ENCODE assay signal across 19 cellular contexts in the genomic region with DNA sequence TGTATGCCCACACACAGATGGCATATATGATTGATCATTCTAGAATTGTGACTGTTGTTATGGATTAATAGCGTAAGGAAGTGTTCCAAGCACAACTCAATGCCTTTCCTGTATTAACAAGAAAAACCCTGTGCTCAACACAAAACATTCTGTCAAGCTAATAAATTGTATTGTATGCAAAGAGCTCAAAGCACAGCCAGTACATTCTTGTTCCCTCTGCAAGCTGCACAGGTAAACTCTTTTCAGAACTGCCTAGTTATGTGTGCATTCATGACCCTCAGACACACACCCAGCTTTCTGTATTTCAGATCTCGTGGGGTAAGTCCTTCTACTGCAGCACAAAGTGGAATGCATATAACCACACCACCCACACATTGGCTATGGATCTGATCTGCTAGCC. TPM values are rescaled to one million over a fixed set of nuclear protein-coding genes. Genes with fewer than 3 reads are reported as not detected.
DNase-seq lines count a peak whose midpoint lies in the region; ATAC-seq lines count a peak whose summit lies in the region.
"Had no signal": no experiment of that assay in that cellular context is flagged by ENCODE, and none has a peak within 500 bp of the region (broad histone marks: within the 10 kb centered on the region; RNA-seq: fewer than 3 reads in every experiment).

No MANE protein-coding gene starts in this region.

- peaks cover 2% of the 10 kb centered on the region for H3K27me3 Mint-ChIP-seq in activated T-cell treated with anti-CD3 and anti-CD28 coated beads, Interleukin-2, amount 50 U/mL, for 4 hours (ENCODE audit: low read depth)
- H3K27me3 Mint-ChIP-seq: B cell; CD4-positive, alpha-beta T cell had no signal

- peak; percentile 8 for DNase-seq in DMS153 (lab: John Stamatoyannopoulos, UW)
- no peak for DNase-seq in DMS153 treated with DMSO at 0.1 percent for 48 hours (lab: John Stamatoyannopoulos, UW; ENCODE audit: unreplicated experiment)
- peak; percentile 2 for DNase-seq in left kidney (ENCODE audit: low read depth, low spot score)
- DNase-seq in renal cortical epithelial cell (ENCODE audit: low read depth) = peak; percentile 4
- no peak for DNase-seq in DMS79 (lab: John Stamatoyannopoulos, UW)
- no peak for DNase-seq in activated T-cell treated with anti-CD3 and anti-CD28 coated beads, Interleukin-2, amount 50 U/mL, for 4 hours
- DNase-seq: AML-193; Caco-2; Calu3; CD4-positive, alpha-beta T cell; CD8-positive, alpha-beta T cell; DND-41; EL; GDM1 had no signal

- peaks cover 2% of the 10 kb centered on the region for H3K4me1 Mint-ChIP-seq in activated T-cell treated with anti-CD3 and anti-CD28 coated beads, Interleukin-2, amount 50 U/mL, for 4 hours (ENCODE audit: low read depth)

- no peaks in the 10 kb centered on the region for H3K9me3 Mint-ChIP-seq in activated T-cell treated with anti-CD3 and anti-CD28 coated beads, Interleukin-2, amount 50 U/mL, for 4 hours
- H3K9me3 Mint-ChIP-seq: CD4-positive, alpha-beta T cell; CD8-positive, alpha-beta T cell had no signal

- H3K4me3 Mint-ChIP-seq in activated T-cell treated with anti-CD3 and anti-CD28 coated beads, Interleukin-2, amount 50 U/mL, for 4 hours = no peak overlapping the region
- H3K4me3 Mint-ChIP-seq: B cell; CD4-positive, alpha-beta T cell; CD8-positive, alpha-beta T cell had no signal

- no peak for ATAC-seq in activated T-cell treated with anti-CD3 and anti-CD28 coated beads, Interleukin-2, amount 50 U/mL, for 4 hours
- ATAC-seq: A549; CD8-positive, alpha-beta T cell; GM12878 had no signal

- H3K36me3 Mint-ChIP-seq in activated T-cell treated with anti-CD3 and anti-CD28 coated beads, Interleukin-2, amount 50 U/mL, for 4 hours (ENCODE audit: insufficient read depth) = no peaks in the 10 kb centered on the region
- H3K36me3 Mint-ChIP-seq: CD8-positive, alpha-beta T cell had no signal

RNA-seq across cellular contexts. Expression of gene BANK1, which starts 34.3 kb away (rescaled TPM):
- total RNA-seq in renal cortical epithelial cell = 1.0 and 1.9 TPM in 2 replicates
- total RNA-seq in activated T-cell treated with anti-CD3 and anti-CD28 coated beads, Interleukin-2, amount 50 U/mL, for 4 hours = 1 to 10 TPM in 1 of 3 donors, under 1 TPM in 2; 0.23 to 1.7 (median 0.24) TPM
- total RNA-seq: Daoy, G401 had no signal

Comparison
In these comparisons a context has a peak if more than half of its experiments do, and no peak if none do; other contexts are left out.
1. DNase-seq: peak in DMS153 (single experiment), left kidney (single experiment) and renal cortical epithelial cell (single experiment); none in DMS153 treated with DMSO at 0.1 percent for 48 hours (single experiment), DMS79 (single experiment) and activated T-cell treated with anti-CD3 and anti-CD28 coated beads, Interleukin-2, amount 50 U/mL, for 4 hours (single experiment).